In genomic region chr17:73341350-73342056, GRCh38 we compare ENCODE assay signal across 11 cellular contexts. TPM values are rescaled to one million over a fixed set of nuclear protein-coding genes. Genes with fewer than 3 reads are reported as not detected.
A peak's percentile ranks its signal among the peaks of the same experiment; 100 is the strongest.
DNase-seq lines count a peak whose midpoint lies in the region; ATAC-seq, FAIRE-seq and TF ChIP-seq lines count a peak whose summit lies in the region.
"Had no signal": no experiment of that assay in that cellular context is flagged by ENCODE, and none has a peak within 500 bp of the region (broad histone marks: within the 10 kb centered on the region; RNA-seq: fewer than 3 reads in every experiment).

No MANE protein-coding gene starts in this region.

- no peaks in the 10 kb centered on the region for H3K9me1 ChIP-seq in keratinocyte (ENCODE audit: control insufficient read depth, extremely low read depth, insufficient read depth, low read length)

- H3K36me3 ChIP-seq in HUES64 (ENCODE audit: insufficient read depth, low read length) (no peaks in the 10 kb centered on the region), body of pancreas (replicated peaks in 1 of 2; ENCODE audit: insufficient read depth in 1 of 2, low read depth in 2 of 2) (no peaks in the 10 kb centered on the region), keratinocyte (ENCODE audit: control insufficient read depth in 2 of 2, extremely low read depth in 1 of 2, insufficient read depth in 2 of 2, low read length in 2 of 2) (no peaks in the 10 kb centered on the region), stomach (no peaks in the 10 kb centered on the region)

- H3K4me1 Mint-ChIP-seq in activated naive CD4-positive, alpha-beta T cell treated with anti-CD3 and anti-CD28 coated beads, Interleukin-2, amount 10 ng/mL, durations not matched to agents 7 days and 5 days: no peaks in the 10 kb centered on the region
- no peaks in the 10 kb centered on the region for H3K4me1 Mint-ChIP-seq in activated T-cell treated with anti-CD3 and anti-CD28 coated beads, Interleukin-2, amount 50 U/mL, for 4 hours (ENCODE audit: low read depth)

- H3K36me3 Mint-ChIP-seq in activated naive CD4-positive, alpha-beta T cell treated with anti-CD3 and anti-CD28 coated beads, Interleukin-2, amount 10 ng/mL, durations not matched to agents 7 days and 5 days: no peaks in the 10 kb centered on the region
- H3K36me3 Mint-ChIP-seq in activated T-cell treated with anti-CD3 and anti-CD28 coated beads, Interleukin-2, amount 50 U/mL, for 4 hours (ENCODE audit: insufficient read depth): no peaks in the 10 kb centered on the region

- H3K27ac ChIP-seq in HUES64 (ENCODE audit: low read depth, low read length) (peak overlapping the region; percentile 94; the same call in 1 of the 2 replicates), body of pancreas (peak overlapping the region; percentile 21 to 65 (median 44)), keratinocyte (ENCODE audit: control insufficient read depth, insufficient read depth, low read length) (peak overlapping the region; percentile 36), stomach (peak overlapping the region in 4 of 5 donors; percentile 68 to 87 (median 78))

- TF ChIP-seq POLR2A in body of pancreas (IDR thresholded peaks at IDR 0.05): no peak
- no peak for TF ChIP-seq POLR2A in stomach (IDR thresholded peaks at IDR 0.05)

- no peak overlapping the region for H3K9ac ChIP-seq in HUES64 (ENCODE audit: low read depth, low read length)
- H3K9ac ChIP-seq in keratinocyte (ENCODE audit: control insufficient read depth, extremely low read depth, insufficient read depth, low read length): peak overlapping the region; percentile 11

- H3K27me3 Mint-ChIP-seq in activated naive CD4-positive, alpha-beta T cell treated with anti-CD3 and anti-CD28 coated beads, Interleukin-2, amount 10 ng/mL, durations not matched to agents 7 days and 5 days: peaks cover 13% of the 10 kb centered on the region
- H3K27me3 Mint-ChIP-seq in activated T-cell treated with anti-CD3 and anti-CD28 coated beads, Interleukin-2, amount 50 U/mL, for 4 hours (ENCODE audit: low read depth): no peaks in the 10 kb centered on the region

- intact Hi-C loops in body of pancreas (cut with DNase I): no loop called here
- intact Hi-C loops in stomach (cut with DNase I; ENCODE audit: low total_unique reads): no loop called here

- ATAC-seq in body of pancreas (peak; percentile 34), HG02981 (IDR thresholded peaks at IDR 0.05; ENCODE audit: unreplicated experiment) (no peak)
- no peak for ATAC-seq in activated T-cell treated with anti-CD3 and anti-CD28 coated beads, Interleukin-2, amount 50 U/mL, for 4 hours

- CTCF ChIA-PET in activated naive CD4-positive, alpha-beta T cell treated with anti-CD3 and anti-CD28 coated beads, Interleukin-2, amount 10 ng/mL, durations not matched to agents 7 days and 5 days (lab: Charles Lee): interaction anchor here (1.1 kb wide), 1 partner anchor 785 kb away, joined by 3 read pairs; no protein-coding TSS in a partner anchor

- H4K20me1 ChIP-seq in keratinocyte (ENCODE audit: control insufficient read depth, extremely low read depth, insufficient read depth, low read length): no peaks in the 10 kb centered on the region

- WGBS in HUES64: 45% methylated on average over 13 of the region's 15 CpGs
- WGBS in body of pancreas, 2 donors: 54 to 72% methylated on average over 7 to 15 of the region's 15 CpGs
- 39 to 54% (median 44%) methylated on average over 15 of the region's 15 CpGs for WGBS in stomach, 5 donors

- H3K27ac Mint-ChIP-seq in activated naive CD4-positive, alpha-beta T cell treated with anti-CD3 and anti-CD28 coated beads, Interleukin-2, amount 10 ng/mL, durations not matched to agents 7 days and 5 days: no peak overlapping the region
- H3K27ac Mint-ChIP-seq: progenitor cell of endocrine pancreas had no signal

- no peak overlapping the region for H3K4me3 Mint-ChIP-seq in activated naive CD4-positive, alpha-beta T cell treated with anti-CD3 and anti-CD28 coated beads, Interleukin-2, amount 10 ng/mL, durations not matched to agents 7 days and 5 days
- no peak overlapping the region for H3K4me3 Mint-ChIP-seq in activated T-cell treated with anti-CD3 and anti-CD28 coated beads, Interleukin-2, amount 50 U/mL, for 4 hours

- H3K9me3 ChIP-seq in HUES64 (ENCODE audit: insufficient read depth, low read depth, low read length) (no peaks in the 10 kb centered on the region), body of pancreas (no peaks in the 10 kb centered on the region), keratinocyte (ENCODE audit: control insufficient read depth, low read depth, low read length) (no peaks in the 10 kb centered on the region), stomach (no peaks in the 10 kb centered on the region)

- FAIRE-seq in keratinocyte (lab: Jason Lieb, UNC): peak; percentile 64
- FAIRE-seq: colon had no signal

- H3K27me3 ChIP-seq in HUES64 (ENCODE audit: insufficient read depth, low read length) (no peaks in the 10 kb centered on the region), body of pancreas (no peaks in the 10 kb centered on the region), keratinocyte (ENCODE audit: control insufficient read depth, extremely low read depth, insufficient read depth, low read length) (no peaks in the 10 kb centered on the region), stomach (no peaks in the 10 kb centered on the region)

- no peak overlapping the region for H3K4me2 ChIP-seq in keratinocyte (ENCODE audit: control insufficient read depth, extremely low read depth, insufficient read depth, low read depth, low read length)

- TF ChIP-seq CTCF in body of pancreas (IDR thresholded peaks at IDR 0.05) (no peak), keratinocyte (optimal IDR thresholded peaks at IDR 0.05 in 1 of 3, IDR thresholded peaks at IDR 0.05 in 1 of 3, conservative IDR thresholded peaks at IDR 0.05 in 1 of 3; ENCODE audit: extremely low read depth in 1 of 3, insufficient read depth in 2 of 3, low read length in 3 of 3) (no peak), stomach (IDR thresholded peaks at IDR 0.05) (no peak)

- dilution Hi-C loops in keratinocyte (cut with MboI; ENCODE audit: extremely low pct_ligation_motif_present, low sequenced_read_pairs): no loop called here

- H3K4me1 ChIP-seq in HUES64 (ENCODE audit: insufficient read depth, low read length): peaks cover 35% of the 10 kb centered on the region
- peaks cover 23% of the 10 kb centered on the region for H3K4me1 ChIP-seq in body of pancreas
- H3K4me1 ChIP-seq in keratinocyte (ENCODE audit: control insufficient read depth, extremely low read depth, insufficient read depth, low read length): peaks cover 30% of the 10 kb centered on the region
- H3K4me1 ChIP-seq in stomach: peaks cover 29 to 62% (median 46%) of the 10 kb centered on the region in 4 donors

- no peak for TF ChIP-seq EP300 in stomach (IDR thresholded peaks at IDR 0.05)

- no peaks in the 10 kb centered on the region for H3K79me2 ChIP-seq in keratinocyte (ENCODE audit: control insufficient read depth, insufficient read depth, low read length)

- H3K9me3 Mint-ChIP-seq in activated naive CD4-positive, alpha-beta T cell treated with anti-CD3 and anti-CD28 coated beads, Interleukin-2, amount 10 ng/mL, durations not matched to agents 7 days and 5 days: no peaks in the 10 kb centered on the region
- no peaks in the 10 kb centered on the region for H3K9me3 Mint-ChIP-seq in activated T-cell treated with anti-CD3 and anti-CD28 coated beads, Interleukin-2, amount 50 U/mL, for 4 hours

- no peak overlapping the region for H3K4me3 ChIP-seq in HUES64 (ENCODE audit: low read length)
- no peak overlapping the region for H3K4me3 ChIP-seq in body of pancreas
- H3K4me3 ChIP-seq in keratinocyte (ENCODE audit: control insufficient read depth in 2 of 3, extremely low read depth in 1 of 3, insufficient read depth in 2 of 3, low read depth in 1 of 3, low read length in 3 of 3): no peak overlapping the region
- no peak overlapping the region for H3K4me3 ChIP-seq in stomach

- DNase-seq in body of pancreas (peak in 3 of 4 donors; percentile 42 to 46 (median 45)), keratinocyte (ENCODE audit: low read depth, low spot score) (no peak), stomach (no peak)
- DNase-seq in activated effector memory CD4-positive, alpha-beta T cell treated with Interleukin-2 at 50 U/mL for 16 hours: no peak
- DNase-seq in activated naive CD4-positive, alpha-beta T cell treated with anti-CD3 and anti-CD28 coated beads, Interleukin-2, amount 10 ng/mL, durations not matched to agents 7 days and 5 days: no peak
- no peak for DNase-seq in activated T-cell treated with anti-CD3 and anti-CD28 coated beads, Interleukin-2, amount 50 U/mL, for 4 hours
- DNase-seq: DND-41 had no signal

- H2AFZ ChIP-seq in keratinocyte (ENCODE audit: control insufficient read depth, low read length): no peak overlapping the region

RNA-seq across cellular contexts. Expression of gene CDC42EP4, which starts 29.7 kb away (rescaled TPM):
- 16.1 TPM for polyA plus RNA-seq in HUES64 (2013, experiment 1 of 2)
- 20.4 TPM for polyA plus RNA-seq in HUES64 (2013, experiment 2 of 2)
- 10 to 100 TPM; 47.0 to 60.6 TPM for total RNA-seq in body of pancreas
- polyA plus RNA-seq in keratinocyte: 5.9 to 11.1 TPM (median 9.4 TPM) in 3 replicates
- 4.1 TPM for polyA plus RNA-seq in keratinocyte (2011; ENCODE audit: low read depth)
- polyA plus RNA-seq in keratinocyte (2011; cell fraction: cytosol; rRNA removed): 7.5 and 10.9 TPM in 2 replicates
- polyA plus RNA-seq in keratinocyte (2011; cell fraction: nucleus; rRNA removed): 7.4 and 11.1 TPM in 2 replicates
- polyA plus RNA-seq in keratinocyte (2012; ENCODE audit: low replicate concordance): 9.2 and 14.3 TPM in 2 replicates
- 10.7 to 18.2 TPM (median 13.7 TPM) in 3 replicates for polyA minus RNA-seq in keratinocyte
- 16.1 TPM for polyA minus RNA-seq in keratinocyte (2011; cell fraction: cytosol; rRNA and poly(A)+ RNA removed)
- 14.0 and 17.1 TPM in 2 replicates for polyA minus RNA-seq in keratinocyte (2011; cell fraction: nucleus; rRNA and poly(A)+ RNA removed)
- 10 to 100 TPM; 44.6 to 93.3 (median 68.9) TPM for total RNA-seq in stomach
- polyA plus RNA-seq in stomach: 10 to 100 TPM; 23.2 to 38.3 (median 25.7) TPM
- total RNA-seq in activated T-cell treated with anti-CD3 and anti-CD28 coated beads, Interleukin-2, amount 50 U/mL, for 4 hours: 1 to 10 TPM in 1 of 3 donors, under 1 TPM in 2; 0.24 to 1.1 (median 0.30) TPM

Comparison
In these comparisons a context has a peak if more than half of its experiments do, and no peak if none do; other contexts are left out.
1. H3K27ac ChIP-seq: peak in every context shown above with its lines; median percentile 94 in HUES64; 78 in stomach; 44 in body of pancreas; 36 in keratinocyte.
2. DNase-seq: peak in body of pancreas (3 of 4); none in keratinocyte (single experiment), stomach (single experiment), activated effector memory CD4-positive, alpha-beta T cell treated with Interleukin-2 at 50 U/mL for 16 hours (single experiment), activated naive CD4-positive, alpha-beta T cell treated with anti-CD3 and anti-CD28 coated beads, Interleukin-2, amount 10 ng/mL, durations not matched to agents 7 days and 5 days (single experiment) and activated T-cell treated with anti-CD3 and anti-CD28 coated beads, Interleukin-2, amount 50 U/mL, for 4 hours (single experiment).
3. RNA of gene CDC42EP4, which starts 29.7 kb away (total RNA-seq): 44.6 to 93.3 TPM in stomach and 47.0 to 60.6 TPM in body of pancreas; 0.24 to 1.1 TPM in activated T-cell treated with anti-CD3 and anti-CD28 coated beads, Interleukin-2, amount 50 U/mL, for 4 hours; every median in the first group is over 10 times any median in the second.